ENCODE assay signal across 23 cellular contexts in genomic region chr7:28116034-28116433, GRCh38.
A peak's percentile ranks its signal among the peaks of the same experiment; 100 is the strongest.
DNase-seq lines count a peak whose midpoint lies in the region; ATAC-seq and TF ChIP-seq lines count a peak whose summit lies in the region.
"Had no signal": no experiment of that assay in that cellular context is flagged by ENCODE, and none has a peak within 500 bp of the region (broad histone marks: within the 10 kb centered on the region; RNA-seq: fewer than 3 reads in every experiment).

No MANE protein-coding gene starts in this region.

- H2AK5ac ChIP-seq in trophoblast cell (ENCODE audit: low read length): no peak overlapping the region

- WGBS in trophoblast cell (ENCODE audit: extremely low coverage, insufficient coverage, insufficient read length): no CpG with 5 or more reads among the region's 2 CpGs

- no peak for DNase-seq in left ventricle myocardium inferior
- no peak for DNase-seq in left cardiac atrium
- peak; percentile 61 for DNase-seq in LNCaP clone FGC (ENCODE audit: low read depth)
- DNase-seq in SK-N-DZ (ENCODE audit: low spot score): peak; percentile 37
- peak; percentile 14 to 57 for DNase-seq in trophoblast cell
- DNase-seq in GM19238 (ENCODE audit: insufficient read length, low spot score): no peak
- DNase-seq: AML-193; Calu3; CD8-positive, alpha-beta memory T cell; DMS153; Kasumi-1; MG63; NCI-H1417; NCI-H187 treated with DMSO at 0.1 percent for 48 hours; NCI-H2107; NCI-H446 treated with DMSO at 0.1 percent for 48 hours; NCI-H774; OCI-M1; Right ventricle myocardium superior had no signal

- ATAC-seq in left cardiac atrium: no peak
- no peak for ATAC-seq in HG03460 (IDR thresholded peaks at IDR 0.05; ENCODE audit: unreplicated experiment)
- ATAC-seq in HG02798 (IDR thresholded peaks at IDR 0.05; ENCODE audit: poor library complexity, unreplicated experiment): no peak

- no peak overlapping the region for H2BK120ac ChIP-seq in trophoblast cell (ENCODE audit: insufficient read depth, low read length, poor library complexity)

- no peak overlapping the region for H4K12ac ChIP-seq in trophoblast cell (ENCODE audit: low read depth, low read length)

- intact Hi-C loops in left ventricle myocardium inferior (cut with micrococcal nuclease) (no loop called here), left cardiac atrium (cut with DNase I) (no loop called here)

- no peak overlapping the region for H2AFZ ChIP-seq in trophoblast cell (ENCODE audit: insufficient read depth, low read length, poor library complexity)

- H3K23ac ChIP-seq in trophoblast cell (ENCODE audit: low read length): no peak overlapping the region

- no peaks in the 10 kb centered on the region for H3K9me3 ChIP-seq in left ventricle myocardium inferior (replicated peaks)
- H3K9me3 ChIP-seq in trophoblast cell (ENCODE audit: insufficient read depth, low read depth, low read length): no peaks in the 10 kb centered on the region
- H3K9me3 ChIP-seq: MG63 had no signal

- H3K79me2 ChIP-seq in trophoblast cell (ENCODE audit: control insufficient read depth, insufficient read depth, low read length, poor library complexity): no peaks in the 10 kb centered on the region

- no peak overlapping the region for H3K4me3 ChIP-seq in left ventricle myocardium inferior
- H3K4me3 ChIP-seq in LNCaP clone FGC (ENCODE audit: low read depth, low read length): no peak overlapping the region
- no peak overlapping the region for H3K4me3 ChIP-seq in trophoblast cell (ENCODE audit: low read depth, low read length)
- H3K4me3 ChIP-seq: MG63, SK-N-MC had no signal

- H3K27ac ChIP-seq in left ventricle myocardium inferior (replicated peaks) (peak overlapping the region; percentile 63), trophoblast cell (ENCODE audit: low read depth, low read length) (no peak overlapping the region)
- H3K27ac ChIP-seq: C4-2B, SK-N-MC had no signal

- no peaks in the 10 kb centered on the region for H3K79me1 ChIP-seq in trophoblast cell (ENCODE audit: low read length)

- no peaks in the 10 kb centered on the region for H3K27me3 ChIP-seq in left ventricle myocardium inferior (ENCODE audit: low read depth)
- no peaks in the 10 kb centered on the region for H3K27me3 ChIP-seq in trophoblast cell (ENCODE audit: insufficient read depth, low read length)
- H3K27me3 ChIP-seq: MG63 had no signal

- H3K4me2 ChIP-seq in trophoblast cell (ENCODE audit: low read length): no peak overlapping the region

- H3K4ac ChIP-seq in trophoblast cell (ENCODE audit: low read depth, low read length): no peak overlapping the region

- H3K4me1 ChIP-seq in left ventricle myocardium inferior: peaks cover 48% of the 10 kb centered on the region
- no peaks in the 10 kb centered on the region for H3K4me1 ChIP-seq in trophoblast cell (ENCODE audit: control insufficient read depth in 1 of 2, insufficient read depth in 2 of 2, low read length in 2 of 2)

- no peak overlapping the region for H2BK5ac ChIP-seq in trophoblast cell (ENCODE audit: low read depth, low read length, poor library complexity)

- H3K9ac ChIP-seq in trophoblast cell (ENCODE audit: low read length): no peak overlapping the region

- no peak overlapping the region for H4K91ac ChIP-seq in trophoblast cell (ENCODE audit: low read depth, low read length)

- no peak overlapping the region for H3K14ac ChIP-seq in trophoblast cell (ENCODE audit: low read length)

- H4K8ac ChIP-seq in trophoblast cell (ENCODE audit: low read depth, low read length): no peak overlapping the region

- no peak for TF ChIP-seq CTCF in left ventricle myocardium inferior (IDR thresholded peaks at IDR 0.05; ENCODE audit: borderline replicate concordance)
- TF ChIP-seq CTCF in LNCaP clone FGC (IDR thresholded peaks at IDR 0.05; ENCODE audit: control insufficient read depth, extremely low read depth, insufficient read depth): no peak

- no peak overlapping the region for H3K18ac ChIP-seq in trophoblast cell (ENCODE audit: low read length)

- H2BK12ac ChIP-seq in trophoblast cell (ENCODE audit: low read length): no peak overlapping the region

- H3K36me3 ChIP-seq in left ventricle myocardium inferior (no peaks in the 10 kb centered on the region), trophoblast cell (ENCODE audit: control insufficient read depth in 1 of 2, insufficient read depth in 2 of 2, low read length in 2 of 2) (no peaks in the 10 kb centered on the region)
- H3K36me3 ChIP-seq: MG63 had no signal

Comparison
In these comparisons a context has a peak if more than half of its experiments do, and no peak if none do; other contexts are left out.
1. DNase-seq: peak in LNCaP clone FGC (single experiment), SK-N-DZ (single experiment) and trophoblast cell (2 of 2); none in left ventricle myocardium inferior (single experiment), left cardiac atrium (single experiment) and GM19238 (single experiment).